ENCODE assay signal across 8 cellular contexts in genomic region chr11:72782081-72782920, GRCh38. TPM values are rescaled to one million over a fixed set of nuclear protein-coding genes. Genes with fewer than 3 reads are reported as not detected.
DNase-seq lines count a peak whose midpoint lies in the region; ATAC-seq and TF ChIP-seq lines count a peak whose summit lies in the region.

No MANE protein-coding gene starts in this region.

- no peaks in the 10 kb centered on the region for H3K9me3 Mint-ChIP-seq in activated B cell treated with CpG ODN at 0.5 μM for 24 hours
- H3K9me3 Mint-ChIP-seq in stimulated activated naive CD8-positive, alpha-beta T cell treated with anti-CD3 and anti-CD28 coated beads, Interleukin-15, Interleukin-2, amounts not matched to agents 100 ng/mL and 50 ng/mL, for 24 hours = no peaks in the 10 kb centered on the region

- H3K36me3 ChIP-seq in iPS-20b (ENCODE audit: insufficient read depth, low read depth, low read length) = no peaks in the 10 kb centered on the region

- peak overlapping the region; percentile 83 for H3K4me3 Mint-ChIP-seq in activated B cell treated with CpG ODN at 0.5 μM for 24 hours
- peak overlapping the region; percentile 60 for H3K4me3 Mint-ChIP-seq in stimulated activated naive CD8-positive, alpha-beta T cell treated with anti-CD3 and anti-CD28 coated beads, Interleukin-15, Interleukin-2, amounts not matched to agents 100 ng/mL and 50 ng/mL, for 24 hours

- no peaks in the 10 kb centered on the region for H3K36me3 Mint-ChIP-seq in activated B cell treated with CpG ODN at 0.5 μM for 24 hours (ENCODE audit: low read depth)
- no peaks in the 10 kb centered on the region for H3K36me3 Mint-ChIP-seq in stimulated activated naive CD8-positive, alpha-beta T cell treated with anti-CD3 and anti-CD28 coated beads, Interleukin-15, Interleukin-2, amounts not matched to agents 100 ng/mL and 50 ng/mL, for 24 hours (ENCODE audit: low read depth)

- H3K9ac ChIP-seq in iPS-20b (ENCODE audit: low read depth, low read length) = no peak overlapping the region

- peak overlapping the region; percentile 61 for H3K4me3 ChIP-seq in iPS-20b (ENCODE audit: low read length)

- H3K4me1 Mint-ChIP-seq in activated B cell treated with CpG ODN at 0.5 μM for 24 hours = peaks cover 41% of the 10 kb centered on the region
- peaks cover 26% of the 10 kb centered on the region for H3K4me1 Mint-ChIP-seq in stimulated activated naive CD8-positive, alpha-beta T cell treated with anti-CD3 and anti-CD28 coated beads, Interleukin-15, Interleukin-2, amounts not matched to agents 100 ng/mL and 50 ng/mL, for 24 hours (ENCODE audit: low read depth)

- CTCF ChIA-PET in activated B cell treated with CpG ODN at 0.5 μM for 24 hours (lab: Charles Lee) = interaction anchor here (1.1 to 2.0 kb wide), 3 partner anchors 10 to 57 kb away, joined by 3 to 12 read pairs (median 3); no protein-coding TSS in a partner anchor

- POLR2A ChIA-PET in activated B cell treated with CpG ODN at 0.5 μM for 24 hours (lab: Charles Lee) = interaction anchor here (0.5 to 3.1 kb wide), 12 partner anchors 11 to 147 kb away, joined by 3 to 19 read pairs (median 5); partner anchors contain the start of gene STARD10

- DNase-seq in DMS153 (lab: John Stamatoyannopoulos, UW) (peak; percentile 36), HT-29 (ENCODE audit: low spot score) (peak; percentile 79), activated B cell treated with CpG ODN at 0.5 μM for 24 hours (no peak), erythroblast (lab: John Stamatoyannopoulos, UW) (no peak), NK-92 (lab: John Stamatoyannopoulos, UW; ENCODE audit: unreplicated experiment) (no peak)

- ATAC-seq in activated B cell treated with CpG ODN at 0.5 μM for 24 hours (ENCODE audit: low read depth) = peak; percentile 14
- no peak for ATAC-seq in GM19397 (IDR thresholded peaks at IDR 0.05; ENCODE audit: unreplicated experiment)

- TF ChIP-seq CTCF in activated B cell treated with CpG ODN at 0.5 μM for 24 hours (IDR thresholded peaks at IDR 0.05) = no peak

- intact Hi-C loops in activated B cell treated with CpG ODN at 0.5 μM for 24 hours (cut with micrococcal nuclease) = no loop called here

- no peaks in the 10 kb centered on the region for H3K27me3 Mint-ChIP-seq in activated B cell treated with CpG ODN at 0.5 μM for 24 hours
- H3K27me3 Mint-ChIP-seq in stimulated activated naive CD8-positive, alpha-beta T cell treated with anti-CD3 and anti-CD28 coated beads, Interleukin-15, Interleukin-2, amounts not matched to agents 100 ng/mL and 50 ng/mL, for 24 hours = no peaks in the 10 kb centered on the region

- no peak overlapping the region for H3K27ac Mint-ChIP-seq in activated B cell treated with CpG ODN at 0.5 μM for 24 hours
- peak overlapping the region; percentile 2 for H3K27ac Mint-ChIP-seq in stimulated activated naive CD8-positive, alpha-beta T cell treated with anti-CD3 and anti-CD28 coated beads, Interleukin-15, Interleukin-2, amounts not matched to agents 100 ng/mL and 50 ng/mL, for 24 hours

- H3K9me3 ChIP-seq in iPS-20b (ENCODE audit: insufficient read depth, low read depth, low read length) = no peaks in the 10 kb centered on the region

- peaks cover 6% of the 10 kb centered on the region; the same call in 1 of the 2 replicates for H3K4me1 ChIP-seq in iPS-20b (ENCODE audit: insufficient read depth, low read length)

- H3K27me3 ChIP-seq in iPS-20b (ENCODE audit: insufficient read depth, low read length) = peaks cover 23% of the 10 kb centered on the region

- no peak for TF ChIP-seq POLR2A in erythroblast (IDR thresholded peaks at IDR 0.05; ENCODE audit: low read length)

- no peak overlapping the region for H3K27ac ChIP-seq in iPS-20b (ENCODE audit: low read length)

RNA-seq across cellular contexts. Expression of gene STARD10, which starts 11.5 kb away (rescaled TPM):
- 1,082 and 1,283 TPM in 2 replicates for total RNA-seq in HT-29 (2014; rRNA removed; shearing (Covaris generic))
- total RNA-seq in activated B cell treated with CpG ODN at 0.5 μM for 24 hours = 42.6 and 46.8 TPM in 2 replicates

RNA-seq across cellular contexts. Expression of gene ARAP1, which starts 30.1 kb away (rescaled TPM):
- total RNA-seq in HT-29 (2014; rRNA removed; shearing (Covaris generic)) = 109 and 161 TPM in 2 replicates
- total RNA-seq in activated B cell treated with CpG ODN at 0.5 μM for 24 hours = 113 and 139 TPM in 2 replicates

RNA-seq across cellular contexts. Expression of gene ATG16L2, which starts 31.9 kb away (rescaled TPM):
- 10.4 and 11.4 TPM in 2 replicates for total RNA-seq in HT-29 (2014; rRNA removed; shearing (Covaris generic))
- total RNA-seq in activated B cell treated with CpG ODN at 0.5 μM for 24 hours = 73.5 and 96.7 TPM in 2 replicates

Comparison
In these comparisons a context has a peak if more than half of its experiments do, and no peak if none do; other contexts are left out.
1. DNase-seq: peak in DMS153 (single experiment) and HT-29 (single experiment); none in activated B cell treated with CpG ODN at 0.5 μM for 24 hours (single experiment), erythroblast (0 of 2) and NK-92 (single experiment).
2. RNA of gene STARD10, which starts 11.5 kb away (total RNA-seq): 1,082 to 1,283 TPM in HT-29; 42.6 to 46.8 TPM in activated B cell treated with CpG ODN at 0.5 μM for 24 hours; every median in the first group is over 10 times any median in the second.